30 cellular contexts compared by ENCODE assay signal in genomic region chr20:43095034-43095433, GRCh38.
"Had no signal": no experiment of that assay in that cellular context is flagged by ENCODE, and none has a peak within 500 bp of the region (broad histone marks: within the 10 kb centered on the region; RNA-seq: fewer than 3 reads in every experiment).

No MANE protein-coding gene starts in this region.

- H3K9me3 ChIP-seq: SJSA1, SK-N-SH had no signal

- H3K4me2 ChIP-seq: KMS-11, PC-9, SK-N-SH had no signal

- H3K9me2 ChIP-seq: SK-N-SH had no signal

- H3K9ac ChIP-seq: KMS-11, SK-N-SH had no signal

- H3K4me1 ChIP-seq: SJSA1 had no signal

- H3K27me3 ChIP-seq: SJSA1 had no signal

- H2AFZ ChIP-seq: PC-9 had no signal

- ATAC-seq: Panc1 had no signal

- H3K4me3 ChIP-seq: PC-9, SJSA1 had no signal

- H3K27ac ChIP-seq: KMS-11, PC-9, RWPE1, SJSA1 had no signal

- DNase-seq: Karpas-422, KBM-7, MM.1S, NCI-H1048, NCI-H1092 treated with DMSO at 0.1 percent for 48 hours, NCI-H1105 treated with DMSO at 0.1 percent for 48 hours, NCI-H1436, NCI-H146, NCI-H1694, NCI-H187, NCI-H1930, NCI-H2029 treated with DMSO at 0.1 percent for 48 hours, NCI-H2081 treated with DMSO at 0.1 percent for 48 hours, NCI-H2107, NCI-H2171, NCI-H226, NCI-H446, NCI-H510A treated with DMSO at 0.1 percent for 48 hours, NCI-H524 treated with DMSO at 0.1 percent for 48 hours, NCI-H526 treated with DMSO at 0.1 percent for 48 hours, NCI-H774, Right ventricle myocardium superior, SHP77 treated with DMSO at 0.1 percent for 48 hours, SK-N-SH, SW 1271 had no signal

- H3K36me3 ChIP-seq: SJSA1 had no signal
